11 cellular contexts compared by ENCODE assay signal in genomic region chr22:17945851-17946690, GRCh38.
A peak's percentile ranks its signal among the peaks of the same experiment; 100 is the strongest.
DNase-seq lines count a peak whose midpoint lies in the region; ATAC-seq and TF ChIP-seq lines count a peak whose summit lies in the region.
"Had no signal": no experiment of that assay in that cellular context is flagged by ENCODE, and none has a peak within 500 bp of the region (broad histone marks: within the 10 kb centered on the region; RNA-seq: fewer than 3 reads in every experiment).

No MANE protein-coding gene starts in this region.

- H3K4me1 ChIP-seq in OCI-LY7 (ENCODE audit: insufficient read depth, low read length, poor library complexity, severe bottlenecking): peaks cover 63% of the 10 kb centered on the region
- H3K4me1 ChIP-seq in iPS-20b (ENCODE audit: insufficient read depth, low read length): peaks cover 32% of the 10 kb centered on the region
- H3K4me1 ChIP-seq in thoracic aorta (ENCODE audit: control insufficient read depth in 1 of 2, low read depth in 2 of 2): peaks cover 32 to 68% of the 10 kb centered on the region in 2 donors

- no peak overlapping the region for H2AFZ ChIP-seq in OCI-LY7 (ENCODE audit: low read length)

- H3K9me2 ChIP-seq in OCI-LY7 (ENCODE audit: insufficient read depth, low read length): no peaks in the 10 kb centered on the region

- H3K27me3 ChIP-seq in iPS-20b (ENCODE audit: insufficient read depth, low read length) (no peaks in the 10 kb centered on the region), thoracic aorta (replicated peaks; ENCODE audit: insufficient read depth) (no peaks in the 10 kb centered on the region)
- H3K27me3 ChIP-seq: left lung had no signal

- H3K9me3 ChIP-seq in OCI-LY7 (ENCODE audit: low read length) (no peaks in the 10 kb centered on the region), iPS-20b (ENCODE audit: insufficient read depth, low read depth, low read length) (no peaks in the 10 kb centered on the region), thoracic aorta (no peaks in the 10 kb centered on the region)
- H3K9me3 ChIP-seq: left lung had no signal

- CTCF ChIA-PET in OCI-LY7 (lab: Charles Lee; ENCODE audit: unreplicated experiment): no interaction called here

- peak overlapping the region; percentile 16; the same call in 1 of the 2 replicates for H3K9ac ChIP-seq in iPS-20b (ENCODE audit: low read depth, low read length)

- peaks cover 58% of the 10 kb centered on the region for H4K20me1 ChIP-seq in OCI-LY7 (ENCODE audit: insufficient read depth, low read length)

- H3K4me3 ChIP-seq in OCI-LY7 (ENCODE audit: low read depth, low read length, poor library complexity, severe bottlenecking) (no peak overlapping the region), iPS-20b (ENCODE audit: low read length) (no peak overlapping the region), thoracic aorta (peak overlapping the region; percentile 8)
- H3K4me3 ChIP-seq: left lung had no signal

- H3K27ac ChIP-seq in OCI-LY7 (ENCODE audit: low read depth, low read length, poor library complexity, severe bottlenecking) (peak overlapping the region; percentile 1), iPS-20b (ENCODE audit: low read length) (no peak overlapping the region), thoracic aorta (peak overlapping the region in 1 of 2 donors; percentile 53)
- H3K27ac ChIP-seq: left lung had no signal

- peaks cover 100% of the 10 kb centered on the region for H3K79me2 ChIP-seq in OCI-LY7 (ENCODE audit: insufficient read depth, low read depth, low read length)

- no TSS peak for BruUV-seq in OCI-LY7 (replicated peaks; lab: Mats Ljungman, UMichigan)

- DNase-seq in NCI-H2107 treated with DMSO at 0.1 percent for 48 hours (lab: John Stamatoyannopoulos, UW; ENCODE audit: unreplicated experiment) (peak; percentile 14), NCI-H2107 (lab: John Stamatoyannopoulos, UW) (no peak), OCI-LY7 (ENCODE audit: low spot score) (peak; percentile 15), thoracic aorta (ENCODE audit: low spot score) (no peak), NCI-H446 (lab: John Stamatoyannopoulos, UW) (no peak)
- DNase-seq: ACHN, left lung, T1000 had no signal

- peak overlapping the region; percentile 37 for H3K4me2 ChIP-seq in OCI-LY7 (ENCODE audit: low read length)

- TF ChIP-seq CTCF in OCI-LY7 (conservative IDR thresholded peaks at IDR 0.05; ENCODE audit: low read length): no peak
- no peak for TF ChIP-seq CTCF in thoracic aorta (IDR thresholded peaks at IDR 0.05)

- ATAC-seq in thoracic aorta (ENCODE audit: insufficient number of reproducible peaks, low FRiP score, low read depth) (no peak), GM19455 (IDR thresholded peaks at IDR 0.05; ENCODE audit: unreplicated experiment) (no peak), GM18520 (IDR thresholded peaks at IDR 0.05; ENCODE audit: unreplicated experiment) (no peak)
- ATAC-seq: left lung had no signal

- POLR2A ChIA-PET in OCI-LY7 (lab: Charles Lee): interaction anchor here (0.5 kb wide), 1 partner anchor 671 kb away, joined by 3 read pairs; no protein-coding TSS in a partner anchor

- H3K36me3 ChIP-seq in OCI-LY7 (ENCODE audit: insufficient read depth, low read length) (peaks cover 78% of the 10 kb centered on the region), iPS-20b (ENCODE audit: insufficient read depth, low read depth, low read length) (no peaks in the 10 kb centered on the region), thoracic aorta (no peaks in the 10 kb centered on the region)
- H3K36me3 ChIP-seq: left lung had no signal

- intact Hi-C loops in OCI-LY7 (cut with micrococcal nuclease; ENCODE audit: unreplicated experiment): no loop called here

Comparison
In these comparisons a context has a peak if more than half of its experiments do, and no peak if none do; other contexts are left out.
1. DNase-seq: peak in NCI-H2107 treated with DMSO at 0.1 percent for 48 hours (single experiment) and OCI-LY7 (single experiment); none in NCI-H2107 (single experiment), thoracic aorta (single experiment) and NCI-H446 (0 of 2).